9 cellular contexts compared by ENCODE assay signal in the genomic region with DNA sequence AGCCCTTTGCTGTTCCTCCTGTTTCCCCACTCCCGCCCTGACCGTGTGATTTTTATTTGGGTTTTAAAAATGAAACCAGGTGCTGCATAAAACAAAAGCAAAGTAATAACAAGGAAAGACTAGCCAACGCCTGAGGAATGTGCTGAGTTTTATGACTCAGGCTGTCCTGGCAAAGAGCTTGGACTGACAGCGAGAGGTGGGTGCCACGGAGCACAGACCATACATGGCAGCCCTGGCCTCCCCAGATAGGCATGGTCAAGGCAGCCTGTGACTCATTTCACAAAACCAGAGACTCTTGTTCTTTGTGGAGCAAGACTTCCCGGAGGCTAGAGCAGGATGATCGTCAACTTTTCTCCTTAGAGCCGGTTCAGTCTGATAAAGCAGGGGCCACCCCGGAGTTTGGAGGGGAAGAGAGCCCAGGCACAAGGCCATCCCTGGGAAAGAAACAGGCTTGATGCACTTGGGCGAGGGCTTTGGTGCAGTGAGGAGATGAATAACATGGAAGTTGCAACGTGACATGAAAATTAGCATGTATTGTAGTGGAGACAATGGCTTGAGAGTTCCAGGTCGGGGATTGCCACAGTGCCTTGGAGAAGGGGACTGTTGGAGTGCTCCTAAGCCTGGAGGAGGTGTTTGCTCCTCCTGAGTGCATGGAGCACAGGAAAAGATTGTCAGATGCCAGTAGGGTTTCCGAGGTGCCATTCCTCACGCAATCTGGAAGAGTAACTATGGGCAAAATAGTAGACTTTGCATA. TPM values are rescaled to one million over a fixed set of nuclear protein-coding genes. Genes with fewer than 3 reads are reported as not detected.
DNase-seq lines count a peak whose midpoint lies in the region; ATAC-seq and TF ChIP-seq lines count a peak whose summit lies in the region.
"Had no signal": no experiment of that assay in that cellular context is flagged by ENCODE, and none has a peak within 500 bp of the region (broad histone marks: within the 10 kb centered on the region; RNA-seq: fewer than 3 reads in every experiment).

No MANE protein-coding gene starts in this region.

- no peaks in the 10 kb centered on the region for H3K27me3 ChIP-seq in HUES48 (ENCODE audit: control insufficient read depth, insufficient read depth, low read length)
- H3K27me3 ChIP-seq in duodenal mucosa (ENCODE audit: control insufficient read depth in 1 of 2, insufficient read depth in 2 of 2, low read length in 2 of 2) = no peaks in the 10 kb centered on the region
- no peaks in the 10 kb centered on the region for H3K27me3 ChIP-seq in Karpas-422 (ENCODE audit: low read length)

- H3K27me3 Mint-ChIP-seq in neural crest cell (ENCODE audit: low read depth) = no peaks in the 10 kb centered on the region

- H3K4me2 ChIP-seq in Karpas-422 (ENCODE audit: low read depth, low read length, poor library complexity, severe bottlenecking) = no peak overlapping the region

- H2AFZ ChIP-seq in Karpas-422 (ENCODE audit: low read length) = no peak overlapping the region; the same call in 1 of the 2 replicates

- no peaks in the 10 kb centered on the region for H3K9me2 ChIP-seq in Karpas-422 (replicated peaks; ENCODE audit: insufficient read depth, low read length)

- DNase-seq in neural crest cell (ENCODE audit: low read depth, low spot score) = no peak
- no peak for DNase-seq in SK-N-DZ (ENCODE audit: low spot score)
- DNase-seq in RPMI8226 = no peak
- no peak for DNase-seq in Karpas-422

- TF ChIP-seq CTCF in neural crest cell (conservative IDR thresholded peaks at IDR 0.05) = no peak

- no peaks in the 10 kb centered on the region for H4K20me1 ChIP-seq in Karpas-422 (ENCODE audit: insufficient read depth, low read depth, low read length)

- ATAC-seq in GM18499 (IDR thresholded peaks at IDR 0.05; ENCODE audit: insufficient read depth, unreplicated experiment) = peak; percentile 52
- no peak for ATAC-seq in GM19397 (IDR thresholded peaks at IDR 0.05; ENCODE audit: unreplicated experiment)

- peak overlapping the region; percentile 89 for H3K4me3 Mint-ChIP-seq in neural crest cell
- H3K4me3 Mint-ChIP-seq: T-helper 1 cell treated with Interleukin-12 subunit alpha and Interleukin-12 subunit beta and Interleukin-4 antibody, amounts not matched to agents 30 μg/mL and 1 μg/mL, for 36 hours had no signal

- H3K27ac ChIP-seq in HUES48 (ENCODE audit: low read depth, low read length) = peak overlapping the region; percentile 81
- peak overlapping the region; percentile 11 for H3K27ac ChIP-seq in duodenal mucosa (ENCODE audit: low read depth, low read length)
- no peak overlapping the region for H3K27ac ChIP-seq in Karpas-422 (ENCODE audit: low read length)

- H3K36me3 ChIP-seq in HUES48 (ENCODE audit: control insufficient read depth, insufficient read depth, low read length) = no peaks in the 10 kb centered on the region
- H3K36me3 ChIP-seq in duodenal mucosa (ENCODE audit: control insufficient read depth in 1 of 2, insufficient read depth in 2 of 2, low read length in 2 of 2) = no peaks in the 10 kb centered on the region
- no peaks in the 10 kb centered on the region for H3K36me3 ChIP-seq in Karpas-422 (ENCODE audit: insufficient read depth, low read length)

- H3K9ac ChIP-seq in HUES48 (ENCODE audit: low read depth, low read length) (no peak overlapping the region), duodenal mucosa (ENCODE audit: low read depth in 1 of 2, low read length in 2 of 2) (no peak overlapping the region), Karpas-422 (ENCODE audit: low read length) (no peak overlapping the region)

- no peaks in the 10 kb centered on the region for H3K9me3 Mint-ChIP-seq in neural crest cell
- H3K9me3 Mint-ChIP-seq: T-helper 1 cell treated with Interleukin-12 subunit alpha and Interleukin-12 subunit beta and Interleukin-4 antibody, amounts not matched to agents 30 μg/mL and 1 μg/mL, for 36 hours had no signal

- no peaks in the 10 kb centered on the region for H3K9me3 ChIP-seq in HUES48 (ENCODE audit: control insufficient read depth, insufficient read depth, low read length)
- H3K9me3 ChIP-seq in duodenal mucosa (ENCODE audit: control insufficient read depth in 1 of 2, low read length in 2 of 2) = no peaks in the 10 kb centered on the region
- H3K9me3 ChIP-seq in Karpas-422 (ENCODE audit: low read length) = no peaks in the 10 kb centered on the region

- H3K36me3 Mint-ChIP-seq in neural crest cell (ENCODE audit: low read depth) = no peaks in the 10 kb centered on the region

- H3K79me2 ChIP-seq in Karpas-422 (ENCODE audit: low read length) = no peaks in the 10 kb centered on the region

- H3K4me1 ChIP-seq in HUES48 (ENCODE audit: control insufficient read depth, insufficient read depth, low read length) = peaks cover 28% of the 10 kb centered on the region
- H3K4me1 ChIP-seq in duodenal mucosa (ENCODE audit: control insufficient read depth in 1 of 2, insufficient read depth in 2 of 2, low read length in 2 of 2) = peaks cover 33 to 47% of the 10 kb centered on the region in 2 donors
- peaks cover 9% of the 10 kb centered on the region for H3K4me1 ChIP-seq in Karpas-422 (ENCODE audit: low read length)

- H3K4me1 Mint-ChIP-seq in neural crest cell = peaks cover 34% of the 10 kb centered on the region

- H3K4me3 ChIP-seq in HUES48 (ENCODE audit: low read depth, low read length) (no peak overlapping the region), duodenal mucosa (ENCODE audit: low read depth in 1 of 2, low read length in 2 of 2) (peak overlapping the region; percentile 42 to 43), Karpas-422 (ENCODE audit: low read length) (no peak overlapping the region)

- peak overlapping the region; percentile 85 for H3K27ac Mint-ChIP-seq in neural crest cell (ENCODE audit: unreplicated experiment)
- H3K27ac Mint-ChIP-seq: T-helper 1 cell treated with Interleukin-12 subunit alpha and Interleukin-12 subunit beta and Interleukin-4 antibody, amounts not matched to agents 30 μg/mL and 1 μg/mL, for 36 hours had no signal

RNA-seq across cellular contexts. Expression of a gene that starts 54.8 kb away (rescaled TPM):
- not detected in 2 replicates for total RNA-seq in neural crest cell
- polyA plus RNA-seq in SK-N-DZ (2014; cell fraction: cytosol; rRNA removed) = not detected in 2 replicates
- not detected in 2 replicates for polyA plus RNA-seq in SK-N-DZ (2014; cell fraction: nucleus; rRNA removed)
- total RNA-seq in Karpas-422 (2014; rRNA removed; shearing (Covaris generic); ENCODE audit: low replicate concordance) = not detected in 2 replicates

Comparison
In these comparisons a context has a peak if more than half of its experiments do, and no peak if none do; other contexts are left out.
1. H3K4me3 ChIP-seq: peak in duodenal mucosa (2 of 2); none in HUES48 (single experiment) and Karpas-422 (single experiment).